Comparison of ENCODE assay signal across 10 cellular contexts in the genomic region with DNA sequence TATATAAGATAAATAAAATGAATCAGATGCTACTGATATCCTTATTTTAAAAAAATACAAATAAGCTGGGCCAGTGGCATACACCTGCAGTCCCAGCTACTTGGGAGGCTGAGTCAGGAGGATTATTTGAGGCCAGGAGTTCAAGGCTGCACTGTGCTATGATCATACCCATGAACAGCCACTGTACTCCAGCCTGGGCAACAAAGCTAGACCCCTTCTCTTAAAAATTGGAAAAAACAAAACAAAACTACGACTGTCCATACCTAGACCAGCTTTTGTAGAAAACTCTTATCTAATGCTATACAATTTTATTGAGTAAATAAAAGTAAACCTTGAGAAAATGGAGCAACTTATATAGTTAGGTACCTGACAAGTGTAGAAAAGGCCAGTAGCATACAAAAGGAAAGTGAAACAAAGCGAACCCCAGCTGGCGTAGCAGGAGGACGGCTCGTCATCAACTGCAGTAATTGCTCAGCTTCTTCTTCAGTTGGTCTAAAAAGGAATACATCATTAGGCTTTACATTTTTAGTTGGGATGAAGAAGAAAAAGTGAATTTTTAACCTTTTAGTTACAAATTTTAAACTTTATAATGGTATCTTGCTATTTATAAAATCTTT. TPM values are rescaled to one million over a fixed set of nuclear protein-coding genes. Genes with fewer than 3 reads are reported as not detected.
DNase-seq lines count a peak whose midpoint lies in the region; ATAC-seq, FAIRE-seq and TF ChIP-seq lines count a peak whose summit lies in the region.
"Had no signal": no experiment of that assay in that cellular context is flagged by ENCODE, and none has a peak within 500 bp of the region (broad histone marks: within the 10 kb centered on the region; RNA-seq: fewer than 3 reads in every experiment).

No MANE protein-coding gene starts in this region.

- H3K4me1 Mint-ChIP-seq in naive B cell (no peaks in the 10 kb centered on the region), Calu3 (ENCODE audit: low read depth, unreplicated experiment) (no peaks in the 10 kb centered on the region)

- no TSS peak for BruUV-seq in Calu3 (replicated peaks; lab: Mats Ljungman, UMichigan)

- intact Hi-C loops in Calu3 (cut with micrococcal nuclease; ENCODE audit: unreplicated experiment), result no loop called here

- H3K9me3 ChIP-seq in Karpas-422 (ENCODE audit: low read length), result no peaks in the 10 kb centered on the region
- H3K9me3 ChIP-seq: heart left ventricle had no signal

- H4K20me1 ChIP-seq in Karpas-422 (ENCODE audit: insufficient read depth, low read depth, low read length), result no peaks in the 10 kb centered on the region

- ATAC-seq in GM18505 (IDR thresholded peaks at IDR 0.05; ENCODE audit: unreplicated experiment) (peak; percentile 55), GM21529 (IDR thresholded peaks at IDR 0.05; ENCODE audit: unreplicated experiment) (peak; percentile 92), naive B cell (ENCODE audit: low read depth in 2 of 2) (peak; percentile 79 to 82)
- ATAC-seq: heart left ventricle had no signal

- H3K79me2 ChIP-seq in Karpas-422 (ENCODE audit: low read length), result no peaks in the 10 kb centered on the region; the same call in 1 of the 2 replicates

- DNase-seq in OCI-M1 (lab: John Stamatoyannopoulos, UW) (peak; percentile 49), naive B cell (peak; percentile 12), RCC 7860 (ENCODE audit: low spot score) (no peak), Karpas-422 (no peak), Calu3 (no peak), amniotic stem cell (lab: John Stamatoyannopoulos, UW) (no peak)
- DNase-seq: heart left ventricle, NCI-H1436 treated with DMSO at 0.1 percent for 48 hours had no signal

- peak overlapping the region in 7 of 8 donors; percentile 19 to 86 (median 47) for H3K4me3 Mint-ChIP-seq in naive B cell
- H3K4me3 Mint-ChIP-seq in Calu3 (ENCODE audit: low read depth, unreplicated experiment), result no peak overlapping the region

- H3K4me1 ChIP-seq in Karpas-422 (ENCODE audit: low read length), result no peaks in the 10 kb centered on the region
- H3K4me1 ChIP-seq: heart left ventricle had no signal

- H3K27ac Mint-ChIP-seq in naive B cell (peak overlapping the region in 3 of 6 donors; percentile 9 to 75 (median 72)), Calu3 (ENCODE audit: unreplicated experiment) (no peak overlapping the region)

- H3K4me2 ChIP-seq in Karpas-422 (ENCODE audit: low read depth, low read length, poor library complexity, severe bottlenecking), result no peak overlapping the region

- no peaks in the 10 kb centered on the region for H3K27me3 ChIP-seq in Karpas-422 (ENCODE audit: low read length)
- H3K27me3 ChIP-seq: heart left ventricle had no signal

- H3K36me3 ChIP-seq in Karpas-422 (ENCODE audit: insufficient read depth, low read length), result peaks cover 51% of the 10 kb centered on the region

- CTCF ChIA-PET in Calu3 (lab: Charles Lee), result interaction anchor here (1.0 kb wide), 1 partner anchor 205 kb away, joined by 3 read pairs; no protein-coding TSS in a partner anchor

- H3K9me3 Mint-ChIP-seq in naive B cell, result no peaks in the 10 kb centered on the region
- no peaks in the 10 kb centered on the region for H3K9me3 Mint-ChIP-seq in Calu3 (ENCODE audit: low read depth, unreplicated experiment)

- H3K27ac ChIP-seq in Karpas-422 (ENCODE audit: low read length), result no peak overlapping the region
- H3K27ac ChIP-seq: heart left ventricle had no signal

- H3K36me3 Mint-ChIP-seq in naive B cell, result peaks cover 7 to 16% of the 10 kb centered on the region in 2 donors
- peaks cover 10% of the 10 kb centered on the region for H3K36me3 Mint-ChIP-seq in Calu3 (ENCODE audit: insufficient read depth, unreplicated experiment)

- TF ChIP-seq POLR2A in GM18505 (IDR thresholded peaks at IDR 0.05; ENCODE audit: borderline replicate concordance, extremely low read depth, insufficient read depth, insufficient read length), result no peak

- H2AFZ ChIP-seq in Karpas-422 (ENCODE audit: low read length), result no peak overlapping the region

- H3K9ac ChIP-seq in Karpas-422 (ENCODE audit: low read length), result no peak overlapping the region

- no peak for TF ChIP-seq CTCF in Calu3 (IDR thresholded peaks at IDR 0.05; ENCODE audit: unreplicated experiment)

- no peak overlapping the region for H3K4me3 ChIP-seq in Karpas-422 (ENCODE audit: low read length)
- H3K4me3 ChIP-seq: heart left ventricle had no signal

- no peaks in the 10 kb centered on the region for H3K9me2 ChIP-seq in Karpas-422 (replicated peaks; ENCODE audit: insufficient read depth, low read length)

- no peaks in the 10 kb centered on the region for H3K27me3 Mint-ChIP-seq in naive B cell
- no peaks in the 10 kb centered on the region for H3K27me3 Mint-ChIP-seq in Calu3 (ENCODE audit: unreplicated experiment)

- no peak for FAIRE-seq in RCC 7860 (lab: Jason Lieb, UNC)

RNA-seq across cellular contexts. Expression of a gene that starts 23.6 kb away (rescaled TPM):
- polyA plus RNA-seq in naive B cell (ENCODE audit: low read depth in 6 of 6), result 1 to 10 TPM in 5 of 6 donors, not detected in 1; 2.4 to 6.1 (median 3.6) TPM
- total RNA-seq in Karpas-422 (2014; rRNA removed; shearing (Covaris generic); ENCODE audit: low replicate concordance), result 18.7 and 34.7 TPM in 2 replicates
- 9.0 and 9.4 TPM in 2 replicates for total RNA-seq in Calu3 (2022)

RNA-seq across cellular contexts. Expression of a gene that starts 40.9 kb away (rescaled TPM):
- 1 to 10 TPM in 1 of 6 donors, under 1 TPM in 4, not detected in 1; 0.29 to 1.1 (median 0.44) TPM for polyA plus RNA-seq in naive B cell (ENCODE audit: low read depth in 6 of 6)
- total RNA-seq in Karpas-422 (2014; rRNA removed; shearing (Covaris generic); ENCODE audit: low replicate concordance), result 8.5 and 12.6 TPM in 2 replicates
- 10.3 and 12.3 TPM in 2 replicates for total RNA-seq in Calu3 (2022)

Comparison
In these comparisons a context has a peak if more than half of its experiments do, and no peak if none do; other contexts are left out.
1. DNase-seq: peak in OCI-M1 (single experiment) and naive B cell (single experiment); none in RCC 7860 (single experiment), Karpas-422 (single experiment), Calu3 (single experiment) and amniotic stem cell (single experiment).
2. Peak in every context shown above with its lines, with median percentiles within 50 percentile points of each other: ATAC-seq.